In genomic region chr5:179759961-179760541, GRCh38 we compare ENCODE assay signal across 9 cellular contexts. TPM values are rescaled to one million over a fixed set of nuclear protein-coding genes. Genes with fewer than 3 reads are reported as not detected.
DNase-seq lines count a peak whose midpoint lies in the region; ATAC-seq lines count a peak whose summit lies in the region.
"Had no signal": no experiment of that assay in that cellular context is flagged by ENCODE, and none has a peak within 500 bp of the region (broad histone marks: within the 10 kb centered on the region; RNA-seq: fewer than 3 reads in every experiment).

No MANE protein-coding gene starts in this region.

- no peaks in the 10 kb centered on the region for H3K27me3 Mint-ChIP-seq in effector memory CD8-positive, alpha-beta T cell
- no peaks in the 10 kb centered on the region for H3K27me3 Mint-ChIP-seq in stimulated activated naive CD8-positive, alpha-beta T cell treated with anti-CD3 and anti-CD28 coated beads, Interleukin-15, amount 100 ng/mL, for 72 hours

- no peak for ATAC-seq in effector memory CD8-positive, alpha-beta T cell (replicated peaks)
- peak; percentile 69 for ATAC-seq in stimulated activated naive CD8-positive, alpha-beta T cell treated with anti-CD3 and anti-CD28 coated beads, Interleukin-15, amount 100 ng/mL, for 72 hours

- peaks cover 36 to 58% of the 10 kb centered on the region in 2 donors for H3K4me1 Mint-ChIP-seq in effector memory CD8-positive, alpha-beta T cell (ENCODE audit: low read depth in 2 of 2)
- H3K4me1 Mint-ChIP-seq in stimulated activated naive CD8-positive, alpha-beta T cell treated with anti-CD3 and anti-CD28 coated beads, Interleukin-15, amount 100 ng/mL, for 72 hours = peaks cover 53% of the 10 kb centered on the region

- peak overlapping the region; percentile 81 to 89 for H3K27ac Mint-ChIP-seq in effector memory CD8-positive, alpha-beta T cell
- peak overlapping the region; percentile 5 to 94 for H3K27ac Mint-ChIP-seq in stimulated activated naive CD8-positive, alpha-beta T cell treated with anti-CD3 and anti-CD28 coated beads, Interleukin-15, amount 100 ng/mL, for 72 hours

- peak overlapping the region in 1 of 2 donors; percentile 19 for H3K4me3 Mint-ChIP-seq in effector memory CD8-positive, alpha-beta T cell
- peak overlapping the region; percentile 25 to 27 for H3K4me3 Mint-ChIP-seq in stimulated activated naive CD8-positive, alpha-beta T cell treated with anti-CD3 and anti-CD28 coated beads, Interleukin-15, amount 100 ng/mL, for 72 hours

- peaks cover 4% of the 10 kb centered on the region for H3K36me3 Mint-ChIP-seq in effector memory CD8-positive, alpha-beta T cell (ENCODE audit: insufficient read depth)

- no peaks in the 10 kb centered on the region for H3K9me3 Mint-ChIP-seq in effector memory CD8-positive, alpha-beta T cell
- H3K9me3 Mint-ChIP-seq in stimulated activated naive CD8-positive, alpha-beta T cell treated with anti-CD3 and anti-CD28 coated beads, Interleukin-15, amount 100 ng/mL, for 72 hours = no peaks in the 10 kb centered on the region

- DNase-seq in activated effector memory CD4-positive, alpha-beta T cell treated with anti-CD3 and anti-CD28 coated beads, Interleukin-2, amount 50 U/mL, for 16 hours = peak; percentile 69
- DNase-seq in activated effector memory CD4-positive, alpha-beta T cell treated with Interleukin-2 at 50 U/mL for 16 hours = no peak
- DNase-seq in M059J (ENCODE audit: low read depth) (peak; percentile 12), NCI-H446 treated with DMSO at 0.1 percent for 48 hours (lab: John Stamatoyannopoulos, UW) (no peak), NCI-H2029 (lab: John Stamatoyannopoulos, UW) (no peak), NCI-H128 (lab: John Stamatoyannopoulos, UW; ENCODE audit: unreplicated experiment) (no peak)
- DNase-seq in effector memory CD8-positive, alpha-beta T cell = no peak
- DNase-seq in stimulated activated naive CD8-positive, alpha-beta T cell treated with anti-CD3 and anti-CD28 coated beads, Interleukin-15, amount 100 ng/mL, for 72 hours = peak in 1 of 2 donors; percentile 16
- DNase-seq: DMS79 treated with DMSO at 0.1 percent for 48 hours had no signal

RNA-seq across cellular contexts. Expression of gene MAML1, which starts 27.4 kb away (rescaled TPM):
- total RNA-seq in M059J (2014; rRNA removed; shearing (Covaris generic)) = 7.5 and 17.2 TPM in 2 replicates

RNA-seq across cellular contexts. Expression of gene LTC4S, which starts 33.7 kb away (rescaled TPM):
- not detected in 2 replicates for total RNA-seq in M059J (2014; rRNA removed; shearing (Covaris generic))

RNA-seq across cellular contexts. Expression of gene MGAT4B, which starts 46.6 kb away (rescaled TPM):
- total RNA-seq in M059J (2014; rRNA removed; shearing (Covaris generic)) = 146 and 187 TPM in 2 replicates

Comparison
In these comparisons a context has a peak if more than half of its experiments do, and no peak if none do; other contexts are left out.
1. DNase-seq: peak in activated effector memory CD4-positive, alpha-beta T cell treated with anti-CD3 and anti-CD28 coated beads, Interleukin-2, amount 50 U/mL, for 16 hours (single experiment) and M059J (single experiment); none in activated effector memory CD4-positive, alpha-beta T cell treated with Interleukin-2 at 50 U/mL for 16 hours (single experiment), effector memory CD8-positive, alpha-beta T cell (0 of 3), NCI-H446 treated with DMSO at 0.1 percent for 48 hours (single experiment), NCI-H2029 (single experiment) and NCI-H128 (single experiment).